10 cellular contexts compared by ENCODE assay signal in genomic region chr9:132077881-132078280, GRCh38. TPM values are rescaled to one million over a fixed set of nuclear protein-coding genes. Genes with fewer than 3 reads are reported as not detected.
DNase-seq lines count a peak whose midpoint lies in the region; ATAC-seq, FAIRE-seq and TF ChIP-seq lines count a peak whose summit lies in the region.
"Had no signal": no experiment of that assay in that cellular context is flagged by ENCODE, and none has a peak within 500 bp of the region (broad histone marks: within the 10 kb centered on the region; RNA-seq: fewer than 3 reads in every experiment).

No MANE protein-coding gene starts in this region.

- WGBS in A549 (ENCODE audit: missing lambda C conversion rate): 70% methylated on average over 3 of the region's 3 CpGs

- H3K27ac ChIP-seq in A549: no peak overlapping the region
- H3K27ac ChIP-seq: HL-60 had no signal

- ATAC-seq in A549: no peak

- no peaks in the 10 kb centered on the region for H3K9me3 Mint-ChIP-seq in activated T-helper 2 cell treated with anti-CD3 and anti-CD28 coated beads, Interferon-gamma antibody, Interleukin-2, Interleukin-4, amounts not matched to agents 10 μg/mL and 5 μg/mL and 100 μg/mL, durations not matched to agents 14 hours and 24 hours and 36 hours

- H3K4me3 Mint-ChIP-seq in activated T-helper 2 cell treated with anti-CD3 and anti-CD28 coated beads, Interferon-gamma antibody, Interleukin-2, Interleukin-4, amounts not matched to agents 10 μg/mL and 5 μg/mL and 100 μg/mL, durations not matched to agents 14 hours and 24 hours and 36 hours (ENCODE audit: low read depth): peak overlapping the region; percentile 97

- CTCF ChIA-PET in A549 (lab: Yijun Ruan, JAX): interaction anchor here (1.1 to 1.8 kb wide), 3 partner anchors 8 to 159 kb away, joined by 4 to 5 read pairs (median 4); no protein-coding TSS in a partner anchor

- H3K36me3 ChIP-seq in kidney epithelial cell (ENCODE audit: control insufficient read depth, insufficient read depth, low read length): no peaks in the 10 kb centered on the region

- TF ChIP-seq EP300 in A549 (IDR thresholded peaks at IDR 0.05): no peak

- peak overlapping the region; percentile 97 for H3K4me2 ChIP-seq in A549

- no peak for TF ChIP-seq POLR2A in A549 (IDR thresholded peaks at IDR 0.05; ENCODE audit: low read length)

- H3K27me3 Mint-ChIP-seq in activated T-helper 2 cell treated with anti-CD3 and anti-CD28 coated beads, Interferon-gamma antibody, Interleukin-2, Interleukin-4, amounts not matched to agents 10 μg/mL and 5 μg/mL and 100 μg/mL, durations not matched to agents 14 hours and 24 hours and 36 hours (ENCODE audit: low read depth): no peaks in the 10 kb centered on the region

- no peak for FAIRE-seq in A549 (lab: Jason Lieb, UNC)
- FAIRE-seq: G401.6 had no signal

- H3K4me1 ChIP-seq in A549: peaks cover 14% of the 10 kb centered on the region; the same call in 1 of the 3 replicates

- H3K4me3 ChIP-seq in A549 (no peak overlapping the region), kidney epithelial cell (ENCODE audit: low read depth, low read length) (peak overlapping the region; percentile 2)

- intact Hi-C loops in activated T-helper 2 cell treated with anti-CD3 and anti-CD28 coated beads, Interferon-gamma antibody, Interleukin-2, Interleukin-4, amounts not matched to agents 10 μg/mL and 5 μg/mL and 100 μg/mL, durations not matched to agents 14 hours and 24 hours and 36 hours (cut with micrococcal nuclease): loop anchor here (2.0 to 5.0 kb wide), 3 partner anchors 71 to 799 kb away; partner anchors contain the start of genes AK8 and SPACA9

- POLR2A ChIA-PET in A549 (lab: Yijun Ruan, JAX): no interaction called here

- H3K27me3 ChIP-seq in kidney epithelial cell (ENCODE audit: control insufficient read depth, insufficient read depth, low read length): no peaks in the 10 kb centered on the region

- H3K4me1 Mint-ChIP-seq in activated T-helper 2 cell treated with anti-CD3 and anti-CD28 coated beads, Interferon-gamma antibody, Interleukin-2, Interleukin-4, amounts not matched to agents 10 μg/mL and 5 μg/mL and 100 μg/mL, durations not matched to agents 14 hours and 24 hours and 36 hours (ENCODE audit: low read depth): peaks cover 37% of the 10 kb centered on the region

- H3K9me3 ChIP-seq in A549: no peaks in the 10 kb centered on the region

- TF ChIP-seq RAD21 in A549 (conservative IDR thresholded peaks at IDR 0.05 in 1 of 2, IDR thresholded peaks at IDR 0.05 in 1 of 2): no peak

- TF ChIP-seq CTCF in A549 (IDR thresholded peaks at IDR 0.05) (no peak), kidney epithelial cell (IDR thresholded peaks at IDR 0.05; ENCODE audit: insufficient read depth, low read length, poor library complexity, severe bottlenecking) (no peak)

- no peak overlapping the region for H3K27ac Mint-ChIP-seq in activated T-helper 2 cell treated with anti-CD3 and anti-CD28 coated beads, Interferon-gamma antibody, Interleukin-2, Interleukin-4, amounts not matched to agents 10 μg/mL and 5 μg/mL and 100 μg/mL, durations not matched to agents 14 hours and 24 hours and 36 hours

- DNase-seq in A549 (ENCODE audit: low read depth in 1 of 2, low spot score in 1 of 2) (no peak), EL (peak; percentile 31), kidney epithelial cell (ENCODE audit: low read depth) (no peak), NCI-H1048 (lab: John Stamatoyannopoulos, UW) (no peak), SIG-M5 treated with dmso at 0.1 percent for 504 hours (lab: John Stamatoyannopoulos, UW; ENCODE audit: unreplicated experiment) (no peak)
- DNase-seq in activated T-helper 2 cell treated with anti-CD3 and anti-CD28 coated beads, Interferon-gamma antibody, Interleukin-2, Interleukin-4, amounts not matched to agents 10 μg/mL and 5 μg/mL and 100 μg/mL, durations not matched to agents 14 hours and 24 hours and 36 hours (ENCODE audit: low spot score): no peak
- DNase-seq in stimulated activated naive CD4-positive, alpha-beta T cell treated with Interleukin-2 at 50 U/mL for 16 hours (lab: John Stamatoyannopoulos, UW): no peak
- DNase-seq in stimulated activated CD4-positive, alpha-beta T cell treated with anti-CD3 and anti-CD28 coated beads, Interleukin-2, amount 100 ng/mL, for 48 hours: no peak

- H3K36me3 Mint-ChIP-seq in activated T-helper 2 cell treated with anti-CD3 and anti-CD28 coated beads, Interferon-gamma antibody, Interleukin-2, Interleukin-4, amounts not matched to agents 10 μg/mL and 5 μg/mL and 100 μg/mL, durations not matched to agents 14 hours and 24 hours and 36 hours (ENCODE audit: low read depth): peaks cover 27% of the 10 kb centered on the region

TF ChIP-seq in A549, 52 proteins besides CTCF, POLR2A, EP300 and RAD21:
- TF ChIP-seq CBX2 (IDR thresholded peaks at IDR 0.05; ENCODE audit: borderline replicate concordance, low read depth) (no peak), MAZ (IDR thresholded peaks at IDR 0.05; ENCODE audit: borderline replicate concordance, low read depth, low read length) (no peak), ELK1 (IDR thresholded peaks at IDR 0.05; ENCODE audit: low read depth, low read length) (no peak), ZFP36 (IDR thresholded peaks at IDR 0.05; ENCODE audit: borderline replicate concordance, partially characterized antibody) (no peak), CBX8 (IDR thresholded peaks at IDR 0.05) (no peak), RARB (CRISPR knock-in tag; IDR thresholded peaks at IDR 0.05) (no peak), HOXB13 (CRISPR knock-in tag; IDR thresholded peaks at IDR 0.05; ENCODE audit: low read depth) (no peak), MAX (IDR thresholded peaks at IDR 0.05) (no peak), ZSCAN20 (CRISPR knock-in tag; IDR thresholded peaks at IDR 0.05) (no peak)

RNA-seq across cellular contexts. Expression of gene MED27, which starts 1.8 kb away (rescaled TPM):
- polyA plus RNA-seq in A549 (2011; rRNA removed): 37.8 and 43.9 TPM in 2 replicates
- polyA plus RNA-seq in A549 (2012; cell fraction: cytosol; rRNA removed): 37.4 and 37.6 TPM in 2 replicates
- polyA plus RNA-seq in A549 (2012; cell fraction: nucleus; rRNA removed): 36.1 and 40.5 TPM in 2 replicates
- 24.2 to 26.4 TPM (median 26.0 TPM) in 3 replicates for polyA plus RNA-seq in A549 (2017; fragmentation: RNase III; extraction: RNeasy Plus Mini Kit Qiagen cat#74134 plus additional on column Dnase treatment)
- polyA minus RNA-seq in A549 (2011; rRNA and poly(A)+ RNA removed): 38.8 and 39.1 TPM in 2 replicates
- total RNA-seq in activated T-helper 2 cell treated with anti-CD3 and anti-CD28 coated beads, Interferon-gamma antibody, Interleukin-2, Interleukin-4, amounts not matched to agents 10 μg/mL and 5 μg/mL and 100 μg/mL, durations not matched to agents 14 hours and 24 hours and 36 hours: 37.2 TPM in 2 replicates
- 27.7 and 34.5 TPM in 2 replicates for total RNA-seq in kidney epithelial cell
